Comparison of ENCODE assay signal across 1 cellular context in the genomic region with DNA sequence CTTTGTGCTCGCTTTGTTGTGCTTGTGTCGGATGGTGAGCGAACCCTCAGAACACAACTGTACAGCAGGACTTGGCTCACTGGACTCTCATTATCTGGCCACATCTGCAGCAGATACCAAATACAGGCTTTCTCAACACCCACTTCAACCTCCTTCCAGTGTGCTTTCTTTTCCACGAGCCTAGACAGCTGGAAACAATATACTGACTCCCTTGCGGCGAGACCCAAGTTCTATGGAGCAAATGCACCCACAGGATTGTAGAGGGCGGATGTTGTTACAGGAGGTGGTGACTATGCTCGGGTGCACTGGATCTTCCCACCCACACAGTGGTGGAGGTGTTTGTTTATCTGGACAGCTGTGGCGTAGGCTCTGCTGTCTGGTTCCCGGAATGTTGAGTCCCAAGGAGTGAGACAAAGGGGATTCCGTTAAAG.
TF ChIP-seq lines count a peak whose summit lies in the region.

No MANE protein-coding gene starts in this region.

TF ChIP-seq in HepG2, 621 proteins besides CTCF, POLR2A, EP300 and RAD21 (continued from another document):
- TF ChIP-seq, protein P1, sequence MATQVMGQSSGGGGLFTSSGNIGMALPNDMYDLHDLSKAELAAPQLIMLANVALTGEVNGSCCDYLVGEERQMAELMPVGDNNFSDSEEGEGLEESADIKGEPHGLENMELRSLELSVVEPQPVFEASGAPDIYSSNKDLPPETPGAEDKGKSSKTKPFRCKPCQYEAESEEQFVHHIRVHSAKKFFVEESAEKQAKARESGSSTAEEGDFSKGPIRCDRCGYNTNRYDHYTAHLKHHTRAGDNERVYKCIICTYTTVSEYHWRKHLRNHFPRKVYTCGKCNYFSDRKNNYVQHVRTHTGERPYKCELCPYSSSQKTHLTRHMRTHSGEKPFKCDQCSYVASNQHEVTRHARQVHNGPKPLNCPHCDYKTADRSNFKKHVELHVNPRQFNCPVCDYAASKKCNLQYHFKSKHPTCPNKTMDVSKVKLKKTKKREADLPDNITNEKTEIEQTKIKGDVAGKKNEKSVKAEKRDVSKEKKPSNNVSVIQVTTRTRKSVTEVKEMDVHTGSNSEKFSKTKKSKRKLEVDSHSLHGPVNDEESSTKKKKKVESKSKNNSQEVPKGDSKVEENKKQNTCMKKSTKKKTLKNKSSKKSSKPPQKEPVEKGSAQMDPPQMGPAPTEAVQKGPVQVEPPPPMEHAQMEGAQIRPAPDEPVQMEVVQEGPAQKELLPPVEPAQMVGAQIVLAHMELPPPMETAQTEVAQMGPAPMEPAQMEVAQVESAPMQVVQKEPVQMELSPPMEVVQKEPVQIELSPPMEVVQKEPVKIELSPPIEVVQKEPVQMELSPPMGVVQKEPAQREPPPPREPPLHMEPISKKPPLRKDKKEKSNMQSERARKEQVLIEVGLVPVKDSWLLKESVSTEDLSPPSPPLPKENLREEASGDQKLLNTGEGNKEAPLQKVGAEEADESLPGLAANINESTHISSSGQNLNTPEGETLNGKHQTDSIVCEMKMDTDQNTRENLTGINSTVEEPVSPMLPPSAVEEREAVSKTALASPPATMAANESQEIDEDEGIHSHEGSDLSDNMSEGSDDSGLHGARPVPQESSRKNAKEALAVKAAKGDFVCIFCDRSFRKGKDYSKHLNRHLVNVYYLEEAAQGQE (IDR thresholded peaks at IDR 0.05; ENCODE audit: borderline replicate concordance in 1 of 2, low read depth in 1 of 2, low read length in 2 of 2): no peak
- TF ChIP-seq MAF1 (CRISPR knock-in tag; IDR thresholded peaks at IDR 0.05; ENCODE audit: borderline replicate concordance) (no peak), CENPT (CRISPR knock-in tag; IDR thresholded peaks at IDR 0.05; ENCODE audit: low read depth) (no peak), ZIK1 (CRISPR knock-in tag; IDR thresholded peaks at IDR 0.05; ENCODE audit: borderline replicate concordance, low read depth) (no peak), IKZF1 (IDR thresholded peaks at IDR 0.05) (no peak), ZNF557 (CRISPR knock-in tag; IDR thresholded peaks at IDR 0.05) (no peak)
